ENCODE assay signal across 2 cellular contexts in genomic region chr19:48443731-48444128, GRCh38.
TF ChIP-seq lines count a peak whose summit lies in the region.

No MANE protein-coding gene starts in this region.

TF ChIP-seq in SK-N-SH, 30 proteins besides CTCF, POLR2A, EP300 and RAD21 (continued from another document):
- no peak for TF ChIP-seq MAX (IDR thresholded peaks at IDR 0.05; ENCODE audit: low read depth)
- no peak for TF ChIP-seq TCF12 (IDR thresholded peaks at IDR 0.05)
- no peak for TF ChIP-seq POLR2AphosphoS5 (IDR thresholded peaks at IDR 0.05; ENCODE audit: low read depth, low read length)
- TF ChIP-seq TEAD4 (IDR thresholded peaks at IDR 0.05; ENCODE audit: borderline replicate concordance, insufficient read depth): no peak
- no peak for TF ChIP-seq USF2 (IDR thresholded peaks at IDR 0.05; ENCODE audit: borderline replicate concordance, low read depth, low read length)
- TF ChIP-seq FOXM1 (IDR thresholded peaks at IDR 0.05; ENCODE audit: low read depth): no peak
- TF ChIP-seq FOSL2 (IDR thresholded peaks at IDR 0.05; ENCODE audit: borderline replicate concordance, low read depth): no peak

TF ChIP-seq in SK-N-SH treated with all-trans-retinoic acid at 6 μM for 48 hours, 23 proteins besides CTCF, POLR2A, EP300 and RAD21 (continued from another document):
- TF ChIP-seq PATZ1 (CRISPR knock-in tag; IDR thresholded peaks at IDR 0.05; ENCODE audit: borderline replicate concordance) (no peak), RARB (CRISPR knock-in tag; IDR thresholded peaks at IDR 0.05) (no peak), ZFP30 (CRISPR knock-in tag; IDR thresholded peaks at IDR 0.05) (no peak), GLIS3 (CRISPR knock-in tag; IDR thresholded peaks at IDR 0.05) (no peak), ZC3H10 (CRISPR knock-in tag; IDR thresholded peaks at IDR 0.05) (no peak), ZNF565 (CRISPR knock-in tag; conservative IDR thresholded peaks at IDR 0.05; ENCODE audit: low read depth) (no peak)
- TF ChIP-seq, protein P1, sequence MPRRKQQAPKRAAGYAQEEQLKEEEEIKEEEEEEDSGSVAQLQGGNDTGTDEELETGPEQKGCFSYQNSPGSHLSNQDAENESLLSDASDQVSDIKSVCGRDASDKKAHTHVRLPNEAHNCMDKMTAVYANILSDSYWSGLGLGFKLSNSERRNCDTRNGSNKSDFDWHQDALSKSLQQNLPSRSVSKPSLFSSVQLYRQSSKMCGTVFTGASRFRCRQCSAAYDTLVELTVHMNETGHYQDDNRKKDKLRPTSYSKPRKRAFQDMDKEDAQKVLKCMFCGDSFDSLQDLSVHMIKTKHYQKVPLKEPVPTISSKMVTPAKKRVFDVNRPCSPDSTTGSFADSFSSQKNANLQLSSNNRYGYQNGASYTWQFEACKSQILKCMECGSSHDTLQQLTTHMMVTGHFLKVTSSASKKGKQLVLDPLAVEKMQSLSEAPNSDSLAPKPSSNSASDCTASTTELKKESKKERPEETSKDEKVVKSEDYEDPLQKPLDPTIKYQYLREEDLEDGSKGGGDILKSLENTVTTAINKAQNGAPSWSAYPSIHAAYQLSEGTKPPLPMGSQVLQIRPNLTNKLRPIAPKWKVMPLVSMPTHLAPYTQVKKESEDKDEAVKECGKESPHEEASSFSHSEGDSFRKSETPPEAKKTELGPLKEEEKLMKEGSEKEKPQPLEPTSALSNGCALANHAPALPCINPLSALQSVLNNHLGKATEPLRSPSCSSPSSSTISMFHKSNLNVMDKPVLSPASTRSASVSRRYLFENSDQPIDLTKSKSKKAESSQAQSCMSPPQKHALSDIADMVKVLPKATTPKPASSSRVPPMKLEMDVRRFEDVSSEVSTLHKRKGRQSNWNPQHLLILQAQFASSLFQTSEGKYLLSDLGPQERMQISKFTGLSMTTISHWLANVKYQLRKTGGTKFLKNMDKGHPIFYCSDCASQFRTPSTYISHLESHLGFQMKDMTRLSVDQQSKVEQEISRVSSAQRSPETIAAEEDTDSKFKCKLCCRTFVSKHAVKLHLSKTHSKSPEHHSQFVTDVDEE (CRISPR knock-in tag; IDR thresholded peaks at IDR 0.05): no peak
